In the genomic region with DNA sequence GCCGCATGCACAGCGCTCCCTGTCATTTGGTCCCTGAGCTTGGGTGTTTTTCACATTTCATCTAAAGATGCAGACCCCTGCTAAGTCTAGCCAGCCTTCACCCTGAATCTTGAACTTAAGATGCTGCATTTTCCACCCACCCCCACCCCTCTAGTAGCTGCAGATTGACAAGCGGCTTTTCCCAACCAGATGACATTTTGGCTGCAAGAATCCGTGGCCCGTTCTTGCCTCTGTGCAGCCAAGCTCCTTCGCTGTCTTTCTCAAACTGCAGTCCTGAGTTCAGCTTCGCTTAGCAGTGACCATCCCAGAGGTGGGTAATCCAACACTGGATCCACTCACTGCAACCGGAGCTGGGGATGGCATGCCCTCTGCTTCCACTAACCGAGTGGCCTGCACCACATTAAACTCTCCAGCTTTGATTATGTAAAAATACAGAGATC, we compare ENCODE assay signal across 8 cellular contexts. TPM values are rescaled to one million over a fixed set of nuclear protein-coding genes. Genes with fewer than 3 reads are reported as not detected.
A peak's percentile ranks its signal among the peaks of the same experiment; 100 is the strongest.
DNase-seq lines count a peak whose midpoint lies in the region; ATAC-seq and TF ChIP-seq lines count a peak whose summit lies in the region.

No MANE protein-coding gene starts in this region.

- peaks cover 24% of the 10 kb centered on the region for H3K27me3 Mint-ChIP-seq in activated naive CD8-positive, alpha-beta T cell treated with anti-CD3 and anti-CD28 coated beads, Interleukin-2, amount 10 ng/mL, durations not matched to agents 7 days and 5 days

- peaks cover 7% of the 10 kb centered on the region for H3K27me3 ChIP-seq in iPS-18a (ENCODE audit: control insufficient read depth, insufficient read depth, low read length)
- no peaks in the 10 kb centered on the region for H3K27me3 ChIP-seq in stomach

- H3K27ac Mint-ChIP-seq in activated naive CD8-positive, alpha-beta T cell treated with anti-CD3 and anti-CD28 coated beads, Interleukin-2, amount 10 ng/mL, durations not matched to agents 7 days and 5 days = peak overlapping the region; percentile 38

- H3K36me3 Mint-ChIP-seq in activated naive CD8-positive, alpha-beta T cell treated with anti-CD3 and anti-CD28 coated beads, Interleukin-2, amount 10 ng/mL, durations not matched to agents 7 days and 5 days = no peaks in the 10 kb centered on the region

- no peaks in the 10 kb centered on the region for H3K9me3 Mint-ChIP-seq in activated naive CD8-positive, alpha-beta T cell treated with anti-CD3 and anti-CD28 coated beads, Interleukin-2, amount 10 ng/mL, durations not matched to agents 7 days and 5 days

- H3K27ac ChIP-seq in iPS-18a (ENCODE audit: low read length) (no peak overlapping the region), stomach (peak overlapping the region; percentile 81 to 97 (median 83))

- H3K4me1 ChIP-seq in iPS-18a (ENCODE audit: control insufficient read depth, low read depth, low read length) = peaks cover 15% of the 10 kb centered on the region
- H3K4me1 ChIP-seq in stomach = peaks cover 17 to 39% (median 32%) of the 10 kb centered on the region in 4 donors

- TF ChIP-seq EP300 in stomach (IDR thresholded peaks at IDR 0.05) = no peak

- H3K36me3 ChIP-seq in iPS-18a (ENCODE audit: control insufficient read depth, low read depth, low read length) (peaks cover 13% of the 10 kb centered on the region), stomach (peaks cover 0 to 8% (median 6%) of the 10 kb centered on the region in 4 donors)

- peak overlapping the region; percentile 30 for H3K4me3 Mint-ChIP-seq in activated naive CD8-positive, alpha-beta T cell treated with anti-CD3 and anti-CD28 coated beads, Interleukin-2, amount 10 ng/mL, durations not matched to agents 7 days and 5 days

- no peak for TF ChIP-seq POLR2A in stomach (IDR thresholded peaks at IDR 0.05)

- DNase-seq in NCI-H2227 (lab: John Stamatoyannopoulos, UW; ENCODE audit: unreplicated experiment) = peak; percentile 43
- DNase-seq in NCI-H2227 treated with DMSO at 0.1 percent for 48 hours (lab: John Stamatoyannopoulos, UW) = no peak
- DNase-seq in activated naive CD8-positive, alpha-beta T cell treated with anti-CD3 and anti-CD28 coated beads, Interleukin-2, amount 10 ng/mL, durations not matched to agents 7 days and 5 days = no peak
- no peak for DNase-seq in stomach
- no peak for DNase-seq in ureter (ENCODE audit: low spot score)
- no peak for DNase-seq in NCI-H2171 treated with DMSO at 0.1 percent for 48 hours (lab: John Stamatoyannopoulos, UW)

- 69 to 88% (median 83%) methylated on average over 9 of the region's 9 CpGs for WGBS in stomach, 5 donors

- H3K9me3 ChIP-seq in iPS-18a (ENCODE audit: control insufficient read depth, low read depth, low read length) (no peaks in the 10 kb centered on the region), stomach (no peaks in the 10 kb centered on the region)

- TF ChIP-seq CTCF in stomach (IDR thresholded peaks at IDR 0.05) = no peak

- ATAC-seq in activated naive CD8-positive, alpha-beta T cell treated with anti-CD3 and anti-CD28 coated beads, Interleukin-2, amount 10 ng/mL, durations not matched to agents 7 days and 5 days (ENCODE audit: low read depth) = no peak
- no peak for ATAC-seq in GM21360 (IDR thresholded peaks at IDR 0.05; ENCODE audit: unreplicated experiment)

- H3K4me1 Mint-ChIP-seq in activated naive CD8-positive, alpha-beta T cell treated with anti-CD3 and anti-CD28 coated beads, Interleukin-2, amount 10 ng/mL, durations not matched to agents 7 days and 5 days = peaks cover 14% of the 10 kb centered on the region

- intact Hi-C loops in stomach (cut with DNase I; ENCODE audit: low total_unique reads) = no loop called here

- H3K4me3 ChIP-seq in iPS-18a (ENCODE audit: low read length) (peak overlapping the region; percentile 43), stomach (peak overlapping the region; percentile 43 to 51 (median 46))

- POLR2A ChIA-PET in activated naive CD8-positive, alpha-beta T cell treated with anti-CD3 and anti-CD28 coated beads, Interleukin-2, amount 10 ng/mL, durations not matched to agents 7 days and 5 days (lab: Charles Lee) = interaction anchor here (0.6 to 3.6 kb wide), 8 partner anchors 11 to 580 kb away, joined by 3 to 28 read pairs (median 6); partner anchors contain the start of gene TDG

- H3K9ac ChIP-seq in iPS-18a (ENCODE audit: low read length) = peak overlapping the region; percentile 63

RNA-seq across cellular contexts. Expression of gene NFYB, which starts 0.8 kb away (rescaled TPM):
- 10 to 100 TPM; 24.8 to 28.5 TPM for total RNA-seq in activated naive CD8-positive, alpha-beta T cell treated with anti-CD3 and anti-CD28 coated beads, Interleukin-2, amount 10 ng/mL, durations not matched to agents 7 days and 5 days
- total RNA-seq in stomach = 10 to 100 TPM in 3 of 5 donors, 1 to 10 TPM in 2; 1.4 to 47.5 (median 19.1) TPM
- 10 to 100 TPM; 19.2 to 26.4 (median 20.9) TPM for polyA plus RNA-seq in stomach
- total RNA-seq in ureter = 26.8 TPM
